24 cellular contexts compared by ENCODE assay signal in genomic region chr12:25906651-25907340, GRCh38.
"Had no signal": no experiment of that assay in that cellular context is flagged by ENCODE, and none has a peak within 500 bp of the region (broad histone marks: within the 10 kb centered on the region; RNA-seq: fewer than 3 reads in every experiment).

No MANE protein-coding gene starts in this region.

- DNase-seq: effector CD8-positive, alpha-beta T cell; foreskin keratinocyte; immature natural killer cell; left ventricle myocardium superior; lower lobe of right lung; naive thymus-derived CD4-positive, alpha-beta T cell; right cardiac atrium; spleen; stimulated activated CD4-positive, alpha-beta T cell treated with anti-CD3 and anti-CD28 coated beads, Interleukin-4, amount 100 ng/mL, for 4 hours; stimulated activated naive CD8-positive, alpha-beta T cell treated with anti-CD3 and anti-CD28 coated beads, Interleukin-15, Interleukin-2, amounts not matched to agents 100 U/mL and 50 U/mL, for 24 hours; upper lobe of right lung; uterus had no signal

- H3K4me3 ChIP-seq: esophagus muscularis mucosa, gastroesophageal sphincter, lower lobe of right lung, neural progenitor cell, prostate gland, skin epidermis, spleen, thoracic aorta, tibial nerve, upper lobe of right lung, uterus had no signal

- H3K36me3 Mint-ChIP-seq: immature natural killer cell; memory B cell; mesothelial cell of epicardium; naive thymus-derived CD4-positive, alpha-beta T cell; neural progenitor cell; stimulated activated memory B cell treated with anti-CD40 and anti-IgM and Interleukin-4, amounts not matched to agents 10 μg/mL and 1 μg/mL and 100 μg/mL, for 72 hours had no signal

- ATAC-seq: foreskin keratinocyte; gastroesophageal sphincter; left ventricle myocardium superior; lower lobe of right lung; naive thymus-derived CD4-positive, alpha-beta T cell; right cardiac atrium; stimulated activated memory B cell treated with anti-CD40 and anti-IgM and Interleukin-4, amounts not matched to agents 10 μg/mL and 1 μg/mL and 100 μg/mL, for 72 hours; stimulated activated naive CD8-positive, alpha-beta T cell treated with anti-CD3 and anti-CD28 coated beads, Interleukin-15, Interleukin-2, amounts not matched to agents 100 U/mL and 50 U/mL, for 24 hours; upper lobe of right lung had no signal

- H3K9me3 Mint-ChIP-seq: dendritic cell treated with granulocyte-macrophage colony-stimulating factor and Interleukin-4, amounts not matched to agents 40 ng/mL and 50 ng/mL, for 4 days; immature natural killer cell; memory B cell; nephron had no signal

- H3K27ac Mint-ChIP-seq: dendritic cell treated with granulocyte-macrophage colony-stimulating factor and Interleukin-4, amounts not matched to agents 40 ng/mL and 50 ng/mL, for 4 days; immature natural killer cell; memory B cell; mesothelial cell of epicardium; naive thymus-derived CD4-positive, alpha-beta T cell; nephron; neural progenitor cell; stimulated activated memory B cell treated with anti-CD40 and anti-IgM and Interleukin-4, amounts not matched to agents 10 μg/mL and 1 μg/mL and 100 μg/mL, for 72 hours had no signal
